ENCODE assay signal across 8 cellular contexts in the genomic region with DNA sequence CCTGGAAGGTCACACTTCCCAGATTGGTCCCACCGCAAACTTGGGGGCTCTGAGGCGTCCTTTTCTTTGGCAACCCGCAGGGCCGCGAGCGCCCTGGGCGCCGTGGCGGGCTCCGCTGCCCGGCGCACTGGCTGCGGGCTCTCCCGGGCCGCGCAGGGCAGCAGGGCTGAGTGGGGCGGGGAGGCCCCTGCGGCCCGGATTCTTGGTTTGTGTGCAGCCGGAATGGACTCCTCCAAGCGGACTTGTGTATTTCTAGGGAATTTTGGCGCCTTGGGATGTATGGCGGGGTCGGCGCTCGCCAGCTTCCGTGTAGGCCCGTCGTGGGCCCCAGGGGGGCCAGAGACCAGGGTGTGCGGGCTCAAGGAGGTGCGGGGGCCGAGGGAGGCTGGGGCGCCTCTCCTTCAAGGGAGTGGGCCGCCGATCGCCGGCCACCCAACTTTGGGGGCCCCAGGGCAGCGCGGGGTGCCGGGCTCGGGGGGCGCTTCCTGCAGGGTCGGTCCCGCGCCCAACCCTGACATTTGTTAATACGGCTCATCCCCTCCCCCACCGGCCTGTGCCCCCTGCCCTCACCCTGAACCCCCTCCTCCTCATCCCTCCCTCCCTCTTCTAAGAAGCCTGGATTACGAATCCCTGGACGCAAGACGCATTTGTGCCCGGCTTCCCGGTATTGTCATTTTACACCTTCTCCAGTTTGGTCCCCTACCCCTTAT. TPM values are rescaled to one million over a fixed set of nuclear protein-coding genes. Genes with fewer than 3 reads are reported as not detected.
DNase-seq lines count a peak whose midpoint lies in the region; ATAC-seq and TF ChIP-seq lines count a peak whose summit lies in the region.

No MANE protein-coding gene starts in this region.

- no peak for TF ChIP-seq POLR2A in prostate gland (IDR thresholded peaks at IDR 0.05)

- H3K27ac Mint-ChIP-seq in activated CD8-positive, alpha-beta T cell treated with anti-CD3 and anti-CD28 coated beads for 36 hours = peak overlapping the region; percentile 91
- H3K27ac Mint-ChIP-seq in glutamatergic neuron (ENCODE audit: unreplicated experiment) = no peak overlapping the region

- POLR2A ChIA-PET in HEK293 (lab: Yijun Ruan, JAX) = interaction anchor here (0.5 kb wide), 1 partner anchor 165 kb away, joined by 5 read pairs; no protein-coding TSS in a partner anchor
- POLR2A ChIA-PET in activated CD8-positive, alpha-beta T cell treated with anti-CD3 and anti-CD28 coated beads for 36 hours (lab: Charles Lee) = no interaction called here

- peaks cover 27% of the 10 kb centered on the region for H3K4me1 ChIP-seq in HEK293 (ENCODE audit: control insufficient read depth, insufficient read depth, low read length)
- H3K4me1 ChIP-seq in prostate gland (replicated peaks) = peaks cover 18% of the 10 kb centered on the region

- CTCF ChIA-PET in HEK293 (lab: Yijun Ruan, JAX) = interaction anchor here (0.9 kb wide), 1 partner anchor 26 kb away, joined by 5 read pairs; no protein-coding TSS in a partner anchor
- CTCF ChIA-PET in activated CD8-positive, alpha-beta T cell treated with anti-CD3 and anti-CD28 coated beads for 36 hours (lab: Charles Lee) = no interaction called here

- under 1% methylated on average over 50 of the region's 52 CpGs for WGBS in prostate gland

- H3K36me3 ChIP-seq in HEK293 (ENCODE audit: control insufficient read depth in 2 of 2, insufficient read depth in 1 of 2, low read length in 2 of 2) (no peaks in the 10 kb centered on the region), prostate gland (no peaks in the 10 kb centered on the region)

- peak; percentile 26 for ATAC-seq in activated CD8-positive, alpha-beta T cell treated with anti-CD3 and anti-CD28 coated beads for 36 hours
- ATAC-seq in GM21576 (IDR thresholded peaks at IDR 0.05; ENCODE audit: unreplicated experiment) (no peak), GM18870 (IDR thresholded peaks at IDR 0.05; ENCODE audit: unreplicated experiment) (no peak)

- H3K9me3 Mint-ChIP-seq in activated CD8-positive, alpha-beta T cell treated with anti-CD3 and anti-CD28 coated beads for 36 hours = no peaks in the 10 kb centered on the region
- peaks cover 3% of the 10 kb centered on the region for H3K9me3 Mint-ChIP-seq in glutamatergic neuron (ENCODE audit: unreplicated experiment)

- H3K4me3 Mint-ChIP-seq in activated CD8-positive, alpha-beta T cell treated with anti-CD3 and anti-CD28 coated beads for 36 hours = peak overlapping the region; percentile 91
- peak overlapping the region; percentile 88 for H3K4me3 Mint-ChIP-seq in glutamatergic neuron (ENCODE audit: unreplicated experiment)

- H3K27me3 ChIP-seq in prostate gland (replicated peaks; ENCODE audit: insufficient read depth) = no peaks in the 10 kb centered on the region

- peaks cover 36% of the 10 kb centered on the region for H3K27me3 Mint-ChIP-seq in activated CD8-positive, alpha-beta T cell treated with anti-CD3 and anti-CD28 coated beads for 36 hours
- peaks cover 12% of the 10 kb centered on the region for H3K27me3 Mint-ChIP-seq in glutamatergic neuron (ENCODE audit: unreplicated experiment)

- DNase-seq in activated CD8-positive, alpha-beta T cell treated with anti-CD3 and anti-CD28 coated beads for 36 hours = no peak
- DNase-seq in glutamatergic neuron (peak; percentile 44), prostate gland (ENCODE audit: low spot score) (no peak), NCI-H226 (no peak), HuH-7.5 (ENCODE audit: low spot score) (no peak)

- TF ChIP-seq CTCF in HEK293 (tag by site-specific recombination; IDR thresholded peaks at IDR 0.05) = 0 out of 2 replicates have a peak, but pooled peaks have one; percentile 16
- TF ChIP-seq CTCF in activated CD8-positive, alpha-beta T cell treated with anti-CD3 and anti-CD28 coated beads for 36 hours (IDR thresholded peaks at IDR 0.05) = no peak
- TF ChIP-seq CTCF in glutamatergic neuron (IDR thresholded peaks at IDR 0.05; ENCODE audit: partially characterized antibody, unreplicated experiment) = no peak
- no peak for TF ChIP-seq CTCF in prostate gland (IDR thresholded peaks at IDR 0.05)

- H3K9me3 ChIP-seq in HEK293 (ENCODE audit: control insufficient read depth, insufficient read depth, low read depth, low read length) (no peaks in the 10 kb centered on the region), prostate gland (no peaks in the 10 kb centered on the region)

- H3K4me3 ChIP-seq in HEK293 (ENCODE audit: low read depth, low read length) = peak overlapping the region; percentile 69
- peak overlapping the region; percentile 68 to 78 for H3K4me3 ChIP-seq in prostate gland

- peak overlapping the region; percentile 100 for H3K27ac ChIP-seq in HEK293 (ENCODE audit: extremely low read depth, low read depth, low read length)
- peak overlapping the region; percentile 91 to 98 for H3K27ac ChIP-seq in prostate gland

- peaks cover 27% of the 10 kb centered on the region for H3K4me1 Mint-ChIP-seq in activated CD8-positive, alpha-beta T cell treated with anti-CD3 and anti-CD28 coated beads for 36 hours (ENCODE audit: low read depth)
- H3K4me1 Mint-ChIP-seq in glutamatergic neuron (ENCODE audit: low read depth, unreplicated experiment) = peaks cover 33% of the 10 kb centered on the region

- H3K36me3 Mint-ChIP-seq in activated CD8-positive, alpha-beta T cell treated with anti-CD3 and anti-CD28 coated beads for 36 hours (ENCODE audit: low read depth) = no peaks in the 10 kb centered on the region
- H3K36me3 Mint-ChIP-seq in glutamatergic neuron (ENCODE audit: unreplicated experiment) = no peaks in the 10 kb centered on the region

- intact Hi-C loops in activated CD8-positive, alpha-beta T cell treated with anti-CD3 and anti-CD28 coated beads for 36 hours (cut with micrococcal nuclease) = no loop called here
- intact Hi-C loops in prostate gland (cut with DNase I) = loop anchor here (5.0 to 10.0 kb wide), 3 partner anchors 175 to 430 kb away; no protein-coding TSS in a partner anchor

TF ChIP-seq in HEK293, 187 proteins besides CTCF, POLR2A, EP300 and RAD21 (continues in another document):
- TF ChIP-seq KLF9 (tag by site-specific recombination; IDR thresholded peaks at IDR 0.05; ENCODE audit: low read depth) (no peak), GLIS2 (tag by site-specific recombination; IDR thresholded peaks at IDR 0.05) (peak; percentile 91), ZNF423 (tag by site-specific recombination; IDR thresholded peaks at IDR 0.05) (no peak), ZNF777 (tag by site-specific recombination; IDR thresholded peaks at IDR 0.05; ENCODE audit: borderline replicate concordance) (no peak), ZNF624 (tag by site-specific recombination; IDR thresholded peaks at IDR 0.05) (no peak), KLF1 (tag by site-specific recombination; IDR thresholded peaks at IDR 0.05) (no peak), ZNF561 (tag by site-specific recombination; IDR thresholded peaks at IDR 0.05; ENCODE audit: borderline replicate concordance) (no peak), ZNF341 (tag by site-specific recombination; IDR thresholded peaks at IDR 0.05; ENCODE audit: low read depth) (no peak), BCL11B (tag by site-specific recombination; IDR thresholded peaks at IDR 0.05; ENCODE audit: low read depth) (no peak)
- TF ChIP-seq, protein P1, sequence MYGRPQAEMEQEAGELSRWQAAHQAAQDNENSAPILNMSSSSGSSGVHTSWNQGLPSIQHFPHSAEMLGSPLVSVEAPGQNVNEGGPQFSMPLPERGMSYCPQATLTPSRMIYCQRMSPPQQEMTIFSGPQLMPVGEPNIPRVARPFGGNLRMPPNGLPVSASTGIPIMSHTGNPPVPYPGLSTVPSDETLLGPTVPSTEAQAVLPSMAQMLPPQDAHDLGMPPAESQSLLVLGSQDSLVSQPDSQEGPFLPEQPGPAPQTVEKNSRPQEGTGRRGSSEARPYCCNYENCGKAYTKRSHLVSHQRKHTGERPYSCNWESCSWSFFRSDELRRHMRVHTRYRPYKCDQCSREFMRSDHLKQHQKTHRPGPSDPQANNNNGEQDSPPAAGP (tag by site-specific recombination; IDR thresholded peaks at IDR 0.05) = no peak; the same call in 1 of the 2 replicates
- TF ChIP-seq, protein P2, sequence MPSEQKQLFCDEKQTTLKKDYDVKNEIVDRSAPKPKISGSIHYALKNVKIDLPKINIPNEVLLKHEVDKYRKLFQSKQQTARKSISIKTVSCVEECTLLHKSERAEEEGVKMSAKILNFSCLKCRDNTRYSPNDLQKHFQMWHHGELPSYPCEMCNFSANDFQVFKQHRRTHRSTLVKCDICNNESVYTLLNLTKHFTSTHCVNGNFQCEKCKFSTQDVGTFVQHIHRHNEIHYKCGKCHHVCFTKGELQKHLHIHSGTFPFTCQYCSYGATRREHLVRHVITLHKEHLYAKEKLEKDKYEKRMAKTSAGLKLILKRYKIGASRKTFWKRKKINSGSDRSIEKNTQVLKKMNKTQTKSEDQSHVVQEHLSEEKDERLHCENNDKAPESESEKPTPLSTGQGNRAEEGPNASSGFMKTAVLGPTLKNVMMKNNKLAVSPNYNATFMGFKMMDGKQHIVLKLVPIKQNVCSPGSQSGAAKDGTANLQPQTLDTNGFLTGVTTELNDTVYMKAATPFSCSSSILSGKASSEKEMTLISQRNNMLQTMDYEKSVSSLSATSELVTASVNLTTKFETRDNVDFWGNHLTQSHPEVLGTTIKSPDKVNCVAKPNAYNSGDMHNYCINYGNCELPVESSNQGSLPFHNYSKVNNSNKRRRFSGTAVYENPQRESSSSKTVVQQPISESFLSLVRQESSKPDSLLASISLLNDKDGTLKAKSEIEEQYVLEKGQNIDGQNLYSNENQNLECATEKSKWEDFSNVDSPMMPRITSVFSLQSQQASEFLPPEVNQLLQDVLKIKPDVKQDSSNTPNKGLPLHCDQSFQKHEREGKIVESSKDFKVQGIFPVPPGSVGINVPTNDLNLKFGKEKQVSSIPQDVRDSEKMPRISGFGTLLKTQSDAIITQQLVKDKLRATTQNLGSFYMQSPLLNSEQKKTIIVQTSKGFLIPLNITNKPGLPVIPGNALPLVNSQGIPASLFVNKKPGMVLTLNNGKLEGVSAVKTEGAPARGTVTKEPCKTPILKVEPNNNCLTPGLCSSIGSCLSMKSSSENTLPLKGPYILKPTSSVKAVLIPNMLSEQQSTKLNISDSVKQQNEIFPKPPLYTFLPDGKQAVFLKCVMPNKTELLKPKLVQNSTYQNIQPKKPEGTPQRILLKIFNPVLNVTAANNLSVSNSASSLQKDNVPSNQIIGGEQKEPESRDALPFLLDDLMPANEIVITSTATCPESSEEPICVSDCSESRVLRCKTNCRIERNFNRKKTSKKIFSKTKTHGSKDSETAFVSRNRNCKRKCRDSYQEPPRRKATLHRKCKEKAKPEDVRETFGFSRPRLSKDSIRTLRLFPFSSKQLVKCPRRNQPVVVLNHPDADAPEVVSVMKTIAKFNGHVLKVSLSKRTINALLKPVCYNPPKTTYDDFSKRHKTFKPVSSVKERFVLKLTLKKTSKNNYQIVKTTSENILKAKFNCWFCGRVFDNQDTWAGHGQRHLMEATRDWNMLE (tag by site-specific recombination; conservative IDR thresholded peaks at IDR 0.05; ENCODE audit: low read depth) = no peak

RNA-seq across cellular contexts. Expression of a gene that starts 2.4 kb away (rescaled TPM):
- 1 to 10 TPM; 1.5 to 1.6 TPM for total RNA-seq in activated CD8-positive, alpha-beta T cell treated with anti-CD3 and anti-CD28 coated beads for 36 hours
- total RNA-seq in glutamatergic neuron (ENCODE audit: unreplicated experiment) (5.0 TPM), prostate gland (10 to 100 TPM in 1 of 2 donors, 1 to 10 TPM in 1; 9.8 to 29.8 TPM)
